In the genomic region with DNA sequence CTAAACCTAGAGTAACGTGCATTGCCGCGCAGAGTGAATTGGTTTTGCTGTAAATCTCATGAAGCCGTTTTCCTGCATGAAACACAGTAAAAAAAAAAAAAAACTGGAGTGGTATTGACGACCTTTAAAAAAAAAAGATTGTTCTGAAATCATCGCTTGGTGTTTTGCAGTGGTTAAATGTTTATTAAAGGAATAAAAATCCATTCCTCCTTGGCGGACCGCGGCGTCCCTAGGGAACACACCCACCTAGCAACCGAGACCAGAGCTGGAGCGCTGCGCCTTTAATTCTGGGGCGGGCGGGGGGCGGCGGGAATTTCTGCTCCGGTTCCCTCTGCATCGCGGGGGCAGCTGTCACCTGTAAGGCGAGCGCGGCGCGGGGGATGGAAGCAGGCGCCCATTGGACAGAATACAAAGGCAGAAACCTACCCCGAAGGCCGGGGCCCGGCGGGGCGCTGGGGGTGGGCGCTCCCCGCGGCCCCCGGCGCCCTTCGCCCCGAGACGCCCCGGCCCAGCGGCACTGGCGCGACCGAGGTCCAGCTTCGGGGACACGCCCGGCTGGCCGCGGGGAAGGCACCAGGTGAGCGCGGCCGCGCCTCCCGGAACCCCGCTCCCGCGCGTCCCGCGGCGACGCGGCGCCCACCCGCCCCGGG, we compare ENCODE assay signal across 7 cellular contexts. TPM values are rescaled to one million over a fixed set of nuclear protein-coding genes. Genes with fewer than 3 reads are reported as not detected.
DNase-seq lines count a peak whose midpoint lies in the region; ATAC-seq, FAIRE-seq and TF ChIP-seq lines count a peak whose summit lies in the region.

SOWAHA (plus strand) TSS at position 354 of the 650 bp plus-strand sequence. CDS start 320 bp downstream, outside the sequence.

- H3K4me1 Mint-ChIP-seq in MCF 10A (ENCODE audit: insufficient read depth, unreplicated experiment) = peaks cover 4% of the 10 kb centered on the region

- intact Hi-C loops in MCF 10A (cut with micrococcal nuclease) (no loop called here), lower lobe of right lung (cut with DNase I) (no loop called here)

- H3K9me3 ChIP-seq in lower lobe of right lung (no peaks in the 10 kb centered on the region), tibial nerve (no peaks in the 10 kb centered on the region)

- no peak for TF ChIP-seq EP300 in tibial nerve (IDR thresholded peaks at IDR 0.05)

- FAIRE-seq in GM12892 (lab: Jason Lieb, UNC) = no peak

- no peak within 1 kb of the TSS for H3K27ac Mint-ChIP-seq in MCF 10A (ENCODE audit: low read depth, unreplicated experiment)

- TF ChIP-seq POLR2A in tibial nerve (IDR thresholded peaks at IDR 0.05) = no peak
- TF ChIP-seq POLR2A in GM12892 (IDR thresholded peaks at IDR 0.05; ENCODE audit: low read depth, low read length) = no peak

- H3K36me3 ChIP-seq in lower lobe of right lung = no peaks in the 10 kb centered on the region
- no peaks in the 10 kb centered on the region for H3K36me3 ChIP-seq in tibial nerve

- H3K27ac ChIP-seq in lower lobe of right lung = no peak within 1 kb of the TSS
- peak within 1 kb of the TSS in 3 of 4 donors; percentile 5 to 82 (median 76) for H3K27ac ChIP-seq in tibial nerve

- H3K36me3 Mint-ChIP-seq in MCF 10A (ENCODE audit: insufficient read depth, unreplicated experiment) = no peaks in the 10 kb centered on the region

- no TSS peak for BruUV-seq in MCF 10A (replicated peaks; lab: Mats Ljungman, UMichigan)

- POLR2A ChIA-PET in MCF 10A (lab: Yijun Ruan, JAX) = interaction anchor here (0.7 to 1.4 kb wide), 4 partner anchors 17 to 76 kb away, joined by 3 to 7 read pairs (median 3); partner anchors contain the start of genes GDF9, KIF3A, SHROOM1 and UQCRQ

- H3K9me3 Mint-ChIP-seq in MCF 10A (ENCODE audit: unreplicated experiment) = no peaks in the 10 kb centered on the region

- H3K4me1 ChIP-seq in lower lobe of right lung (peaks cover 13% of the 10 kb centered on the region), tibial nerve (peaks cover 0 to 19% (median 3%) of the 10 kb centered on the region in 4 donors)

- peak within 1 kb of the TSS; percentile 35 for H3K4me3 ChIP-seq in GM08714 (ENCODE audit: low read length)
- H3K4me3 ChIP-seq in lower lobe of right lung = peak within 1 kb of the TSS; percentile 49
- peak within 1 kb of the TSS in 3 of 4 donors; percentile 16 to 49 (median 44) for H3K4me3 ChIP-seq in tibial nerve

- TF ChIP-seq CTCF in MCF 10A (IDR thresholded peaks at IDR 0.05; ENCODE audit: unreplicated experiment) (no peak), lower lobe of right lung (IDR thresholded peaks at IDR 0.05) (no peak), tibial nerve (IDR thresholded peaks at IDR 0.05) (no peak)

- H3K4me3 Mint-ChIP-seq in MCF 10A (ENCODE audit: unreplicated experiment) = peak within 1 kb of the TSS; percentile 68

- H3K27me3 ChIP-seq in lower lobe of right lung (ENCODE audit: low read depth) (peaks cover 47% of the 10 kb centered on the region), tibial nerve (peaks cover 5 to 64% of the 10 kb centered on the region in 2 donors)

- peaks cover 30% of the 10 kb centered on the region for H3K27me3 Mint-ChIP-seq in MCF 10A (ENCODE audit: insufficient read depth, unreplicated experiment)

- DNase-seq in NCI-H1105 treated with DMSO at 0.1 percent for 48 hours (lab: John Stamatoyannopoulos, UW) = peak; percentile 47
- DNase-seq in MCF 10A (ENCODE audit: unreplicated experiment) = no peak
- DNase-seq in lower lobe of right lung = no peak
- no peak for DNase-seq in tibial nerve (ENCODE audit: low spot score in 2 of 2)
- no peak for DNase-seq in GDM1 (lab: John Stamatoyannopoulos, UW)
- DNase-seq in GM12892 (ENCODE audit: insufficient read length) = no peak

- CTCF ChIA-PET in MCF 10A (lab: Yijun Ruan, JAX) = interaction anchor here (0.6 to 1.2 kb wide), 3 partner anchors 12 to 1056 kb away, joined by 3 to 4 read pairs (median 4); no protein-coding TSS in a partner anchor

- ATAC-seq in lower lobe of right lung = peak in 1 of 2 donors; percentile 35

- 6 to 7% methylated on average over 24 to 32 of the region's 66 CpGs for WGBS in tibial nerve, 2 donors

RNA-seq across cellular contexts. Expression of gene SOWAHA, which starts in this region (rescaled TPM):
- total RNA-seq in MCF 10A (2022) (not detected in 2 replicates), lower lobe of right lung (0.18 TPM), tibial nerve (1 to 10 TPM in 2 of 4 donors, under 1 TPM in 2; 0.44 to 2.9 (median 0.99) TPM)
- 0.32 TPM for polyA plus RNA-seq in GM12892 (2012; ENCODE audit: missing spikeins)
